8 cellular contexts compared by ENCODE assay signal in the genomic region with DNA sequence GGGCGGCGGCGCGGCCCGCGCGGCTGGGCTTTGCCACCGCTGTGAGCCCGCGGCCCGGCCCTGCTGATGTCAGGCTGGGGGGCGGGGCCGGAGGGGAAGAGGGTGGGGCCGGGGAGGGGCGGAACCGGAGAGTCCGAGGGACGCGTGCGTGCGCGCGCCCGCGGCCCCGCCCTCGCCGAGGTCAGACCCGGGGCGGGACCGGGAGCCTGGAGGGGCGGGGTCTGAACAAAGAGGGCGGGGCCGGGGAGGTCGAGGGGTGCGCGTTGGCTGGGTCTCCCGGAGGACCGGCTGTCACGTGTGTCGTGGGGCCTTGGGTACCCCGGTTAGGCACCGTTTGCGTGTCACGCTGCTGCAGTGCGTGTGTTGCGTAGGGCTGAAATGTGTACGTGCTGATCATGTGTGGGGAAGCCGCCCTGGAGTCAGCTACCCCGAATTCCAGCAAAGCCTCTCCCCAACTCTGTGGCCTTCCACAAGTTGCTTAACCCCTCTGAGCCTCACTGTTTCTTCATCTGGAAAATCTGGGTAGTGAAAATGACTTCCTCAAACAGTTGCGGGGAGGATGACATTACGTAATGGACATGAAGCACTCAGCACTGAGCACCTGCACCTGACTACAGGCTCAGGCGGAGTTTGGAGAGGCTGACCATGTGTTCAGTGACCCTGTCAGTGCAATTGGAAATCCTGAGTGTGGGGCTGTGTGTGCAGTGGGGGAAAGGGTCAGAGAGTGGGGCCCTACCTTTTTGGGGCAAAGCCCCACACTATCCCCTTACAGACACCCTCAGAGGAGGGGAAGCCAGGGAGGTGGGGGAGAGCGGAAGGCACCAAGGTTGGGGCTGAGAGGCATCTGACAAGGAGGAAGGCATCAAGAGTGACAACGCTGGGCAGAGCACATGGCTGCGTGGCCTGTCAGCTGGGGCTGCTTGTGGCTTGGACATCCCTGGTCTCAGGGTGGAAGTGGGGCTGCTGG. TPM values are rescaled to one million over a fixed set of nuclear protein-coding genes. Genes with fewer than 3 reads are reported as not detected.
DNase-seq lines count a peak whose midpoint lies in the region; ATAC-seq and TF ChIP-seq lines count a peak whose summit lies in the region.

A gene (minus strand): TSS at position 41 of the 967 bp plus-strand sequence. CDS start 86 bp downstream, outside the sequence.

- peak within 1 kb of the TSS; percentile 12 for H2BK5ac ChIP-seq in trophoblast cell (ENCODE audit: low read depth, low read length, poor library complexity)

- no peaks in the 10 kb centered on the region for H3K36me3 ChIP-seq in cardiac muscle cell
- no peaks in the 10 kb centered on the region for H3K36me3 ChIP-seq in trophoblast cell (ENCODE audit: control insufficient read depth in 1 of 2, insufficient read depth in 2 of 2, low read length in 2 of 2)
- H3K36me3 ChIP-seq in tibial artery: no peaks in the 10 kb centered on the region

- H3K4me3 ChIP-seq in cardiac muscle cell: peak within 1 kb of the TSS; percentile 70
- peak within 1 kb of the TSS; percentile 79 for H3K4me3 ChIP-seq in trophoblast cell (ENCODE audit: low read depth, low read length)
- peak within 1 kb of the TSS; percentile 84 to 85 for H3K4me3 ChIP-seq in tibial artery

- H3K4me1 Mint-ChIP-seq in T-cell: peaks cover 43 to 89% (median 67%) of the 10 kb centered on the region in 3 donors
- H3K4me1 Mint-ChIP-seq in activated naive CD8-positive, alpha-beta T cell treated with anti-CD3 and anti-CD28 coated beads, Interleukin-2, amount 50 U/mL, for 24 hours: peaks cover 66% of the 10 kb centered on the region

- peak within 1 kb of the TSS; percentile 75 to 78 (median 77) for H3K4me3 Mint-ChIP-seq in T-cell
- H3K4me3 Mint-ChIP-seq in activated naive CD8-positive, alpha-beta T cell treated with anti-CD3 and anti-CD28 coated beads, Interleukin-2, amount 50 U/mL, for 24 hours: peak within 1 kb of the TSS; percentile 76

- H3K36me3 Mint-ChIP-seq in T-cell: peaks cover 2% of the 10 kb centered on the region
- H3K36me3 Mint-ChIP-seq in activated naive CD8-positive, alpha-beta T cell treated with anti-CD3 and anti-CD28 coated beads, Interleukin-2, amount 50 U/mL, for 24 hours (ENCODE audit: low read depth): peaks cover 2% of the 10 kb centered on the region

- peak within 1 kb of the TSS; percentile 69 for H3K9ac ChIP-seq in trophoblast cell (ENCODE audit: low read length)

- H3K23ac ChIP-seq in trophoblast cell (ENCODE audit: low read length): no peak within 1 kb of the TSS

- intact Hi-C loops in tibial artery (cut with DNase I; ENCODE audit: low total_unique reads): no loop called here

- peaks cover 5% of the 10 kb centered on the region for H3K79me1 ChIP-seq in trophoblast cell (ENCODE audit: low read length)

- no peaks in the 10 kb centered on the region for H3K9me3 ChIP-seq in cardiac muscle cell (ENCODE audit: low read depth)
- H3K9me3 ChIP-seq in trophoblast cell (ENCODE audit: insufficient read depth, low read depth, low read length): peaks cover 5% of the 10 kb centered on the region
- no peaks in the 10 kb centered on the region for H3K9me3 ChIP-seq in tibial artery

- H3K79me2 ChIP-seq in trophoblast cell (ENCODE audit: control insufficient read depth, insufficient read depth, low read length, poor library complexity): peaks cover 6% of the 10 kb centered on the region

- peak within 1 kb of the TSS; percentile 48 for H4K91ac ChIP-seq in trophoblast cell (ENCODE audit: low read depth, low read length)

- H2AK5ac ChIP-seq in trophoblast cell (ENCODE audit: low read length): peak within 1 kb of the TSS; percentile 50

- H3K27ac Mint-ChIP-seq in T-cell: peak within 1 kb of the TSS; percentile 93 to 95
- peak within 1 kb of the TSS; percentile 84 for H3K27ac Mint-ChIP-seq in activated naive CD8-positive, alpha-beta T cell treated with anti-CD3 and anti-CD28 coated beads, Interleukin-2, amount 50 U/mL, for 24 hours

- peak; percentile 99 for DNase-seq in GM03348 (ENCODE audit: low spot score)
- DNase-seq in NCI-H1105 (lab: John Stamatoyannopoulos, UW): peak; percentile 82
- DNase-seq in T-cell: peak; percentile 71 to 93 (median 85)
- DNase-seq in activated naive CD8-positive, alpha-beta T cell treated with anti-CD3 and anti-CD28 coated beads, Interleukin-2, amount 50 U/mL, for 24 hours: peak; percentile 93
- DNase-seq in cardiac muscle cell (ENCODE audit: low read depth in 1 of 2, low spot score in 1 of 2): peak; percentile 88 to 94
- peak; percentile 83 to 87 for DNase-seq in trophoblast cell
- DNase-seq in tibial artery: peak; percentile 88 to 92

- peak within 1 kb of the TSS; percentile 57 for H2BK120ac ChIP-seq in trophoblast cell (ENCODE audit: insufficient read depth, low read length, poor library complexity)

- POLR2A ChIA-PET in T-cell (lab: Charles Lee): interaction anchor here in 1 of 2 donors (2.0 kb wide), 1 partner anchor 12 kb away, joined by 4 read pairs; no protein-coding TSS in a partner anchor

- H3K27me3 Mint-ChIP-seq in T-cell: no peaks in the 10 kb centered on the region
- no peaks in the 10 kb centered on the region for H3K27me3 Mint-ChIP-seq in activated naive CD8-positive, alpha-beta T cell treated with anti-CD3 and anti-CD28 coated beads, Interleukin-2, amount 50 U/mL, for 24 hours

- H3K18ac ChIP-seq in trophoblast cell (ENCODE audit: low read length): peak within 1 kb of the TSS; percentile 71

- H3K27ac ChIP-seq in cardiac muscle cell: peak within 1 kb of the TSS; percentile 96
- no peak within 1 kb of the TSS for H3K27ac ChIP-seq in trophoblast cell (ENCODE audit: low read depth, low read length)
- peak within 1 kb of the TSS; percentile 79 to 82 for H3K27ac ChIP-seq in tibial artery

- H3K4me2 ChIP-seq in trophoblast cell (ENCODE audit: low read length): peak within 1 kb of the TSS; percentile 95

- H4K12ac ChIP-seq in trophoblast cell (ENCODE audit: low read depth, low read length): peak within 1 kb of the TSS; percentile 40

- H2BK12ac ChIP-seq in trophoblast cell (ENCODE audit: low read length): no peak within 1 kb of the TSS

- H3K14ac ChIP-seq in trophoblast cell (ENCODE audit: low read length): peak within 1 kb of the TSS; percentile 84

- H3K4me1 ChIP-seq in cardiac muscle cell (ENCODE audit: low read depth): peaks cover 50% of the 10 kb centered on the region
- H3K4me1 ChIP-seq in trophoblast cell (ENCODE audit: control insufficient read depth in 1 of 2, insufficient read depth in 2 of 2, low read length in 2 of 2): peaks cover 21 to 22% of the 10 kb centered on the region in 2 experiments
- H3K4me1 ChIP-seq in tibial artery: peaks cover 0 to 75% (median 44%) of the 10 kb centered on the region in 4 donors

- TF ChIP-seq CTCF in cardiac muscle cell (IDR thresholded peaks at IDR 0.05; ENCODE audit: low read depth, low read length) (no peak), tibial artery (IDR thresholded peaks at IDR 0.05) (no peak)

- H3K4ac ChIP-seq in trophoblast cell (ENCODE audit: low read depth, low read length): peak within 1 kb of the TSS; percentile 37

- H2AFZ ChIP-seq in trophoblast cell (ENCODE audit: insufficient read depth, low read length, poor library complexity): peak within 1 kb of the TSS; percentile 73

- H3K27me3 ChIP-seq in cardiac muscle cell: no peaks in the 10 kb centered on the region
- H3K27me3 ChIP-seq in trophoblast cell (ENCODE audit: insufficient read depth, low read length): no peaks in the 10 kb centered on the region
- H3K27me3 ChIP-seq in tibial artery: no peaks in the 10 kb centered on the region

- H3K9me3 Mint-ChIP-seq in T-cell: no peaks in the 10 kb centered on the region
- no peaks in the 10 kb centered on the region for H3K9me3 Mint-ChIP-seq in activated naive CD8-positive, alpha-beta T cell treated with anti-CD3 and anti-CD28 coated beads, Interleukin-2, amount 50 U/mL, for 24 hours

- CTCF ChIA-PET in T-cell (lab: Charles Lee): interaction anchor here (0.5 to 1.1 kb wide), 2 partner anchors 22 to 26 kb away, joined by 4 read pairs; no protein-coding TSS in a partner anchor

- WGBS in trophoblast cell (ENCODE audit: extremely low coverage, insufficient coverage, insufficient read length): no CpG with 5 or more reads among the region's 56 CpGs

- peak within 1 kb of the TSS; percentile 76 for H4K8ac ChIP-seq in trophoblast cell (ENCODE audit: low read depth, low read length)

- ATAC-seq in HG02588 (IDR thresholded peaks at IDR 0.05; ENCODE audit: unreplicated experiment): peak; percentile 63
- ATAC-seq in T-cell (replicated peaks in 1 of 4): peak; percentile 83 to 87 (median 86)
- ATAC-seq in activated naive CD8-positive, alpha-beta T cell treated with anti-CD3 and anti-CD28 coated beads, Interleukin-2, amount 50 U/mL, for 24 hours: peak; percentile 75

RNA-seq across cellular contexts. Expression of the gene that starts here (rescaled TPM):
- total RNA-seq in T-cell: 100 to 1,000 TPM in 4 of 5 donors, 10 to 100 TPM in 1; 81.0 to 161 (median 137) TPM
- total RNA-seq in cardiac muscle cell: 58.3 and 65.7 TPM in 2 replicates
- 49.7 and 50.4 TPM in 2 replicates for polyA plus RNA-seq in cardiac muscle cell
- 39.2 and 39.5 TPM in 2 replicates for polyA plus RNA-seq in trophoblast cell (2013)
